In genomic region chr14:70018713-70019201, GRCh38 we compare ENCODE assay signal across 9 cellular contexts.
DNase-seq lines count a peak whose midpoint lies in the region; ATAC-seq and TF ChIP-seq lines count a peak whose summit lies in the region.
"Had no signal": no experiment of that assay in that cellular context is flagged by ENCODE, and none has a peak within 500 bp of the region (broad histone marks: within the 10 kb centered on the region; RNA-seq: fewer than 3 reads in every experiment).

No MANE protein-coding gene starts in this region.

- no peaks in the 10 kb centered on the region for H3K4me1 ChIP-seq in prostate gland (replicated peaks)

- peaks cover 5% of the 10 kb centered on the region for H3K27me3 Mint-ChIP-seq in progenitor cell of endocrine pancreas

- H3K9me3 ChIP-seq in prostate gland, result no peaks in the 10 kb centered on the region

- no peaks in the 10 kb centered on the region for H3K27me3 ChIP-seq in prostate gland (replicated peaks; ENCODE audit: insufficient read depth)

- H3K9me3 Mint-ChIP-seq in progenitor cell of endocrine pancreas (ENCODE audit: low read depth), result no peaks in the 10 kb centered on the region

- peaks cover 1% of the 10 kb centered on the region for H3K36me3 Mint-ChIP-seq in progenitor cell of endocrine pancreas (ENCODE audit: insufficient read depth)

- TF ChIP-seq CTCF in GM13976 (IDR thresholded peaks at IDR 0.05; ENCODE audit: borderline replicate concordance, control extremely low read depth, extremely low read depth, insufficient read depth, missing control alignments), result no peak
- no peak for TF ChIP-seq CTCF in fibroblast of mammary gland (conservative IDR thresholded peaks at IDR 0.05; ENCODE audit: control insufficient read depth, insufficient read depth, low read depth, low read length)
- TF ChIP-seq CTCF in prostate gland (IDR thresholded peaks at IDR 0.05), result no peak
- TF ChIP-seq CTCF in progenitor cell of endocrine pancreas (IDR thresholded peaks at IDR 0.05; ENCODE audit: unreplicated experiment), result no peak

- ATAC-seq in HG03460 (IDR thresholded peaks at IDR 0.05; ENCODE audit: unreplicated experiment) (peak; percentile 66), GM18520 (IDR thresholded peaks at IDR 0.05; ENCODE audit: unreplicated experiment) (no peak), HG02938 (IDR thresholded peaks at IDR 0.05; ENCODE audit: unreplicated experiment) (no peak)

- intact Hi-C loops in prostate gland (cut with DNase I), result no loop called here

- peaks cover 18% of the 10 kb centered on the region for H3K4me1 Mint-ChIP-seq in progenitor cell of endocrine pancreas (ENCODE audit: low read depth)

- in situ Hi-C loops in GM13976 (cut with MboI; ENCODE audit: low sequenced_read_pairs, unreplicated experiment), result loop anchor here (25.0 kb wide), 1 partner anchor 431 kb away; no protein-coding TSS in a partner anchor

- DNase-seq in GM13976 (ENCODE audit: low spot score) (peak; percentile 34), fibroblast of mammary gland (ENCODE audit: low read depth) (peak; percentile 28), prostate gland (ENCODE audit: low spot score) (peak; percentile 10), progenitor cell of endocrine pancreas (ENCODE audit: low spot score, unreplicated experiment) (no peak), cerebellum (ENCODE audit: low spot score) (no peak)
- DNase-seq: NK-92 treated with Interleukin-12 subunit alpha and Interleukin-12 subunit beta, amount 100 ng/mL, for 24 hours had no signal

- no peak overlapping the region for H3K27ac Mint-ChIP-seq in progenitor cell of endocrine pancreas

- 28% methylated on average over 9 of the region's 9 CpGs for WGBS in prostate gland

- H3K27ac ChIP-seq in prostate gland, result peak overlapping the region in 1 of 2 donors; percentile 61

- TF ChIP-seq POLR2A in prostate gland (IDR thresholded peaks at IDR 0.05), result no peak

- H3K4me3 Mint-ChIP-seq in progenitor cell of endocrine pancreas (ENCODE audit: low read depth), result no peak overlapping the region

- H3K4me3 ChIP-seq in fibroblast of mammary gland (ENCODE audit: control insufficient read depth, low read depth, low read length) (no peak overlapping the region), prostate gland (no peak overlapping the region)

- H3K36me3 ChIP-seq in prostate gland, result no peaks in the 10 kb centered on the region

Comparison
In these comparisons a context has a peak if more than half of its experiments do, and no peak if none do; other contexts are left out.
1. DNase-seq: peak in GM13976 (single experiment), fibroblast of mammary gland (single experiment) and prostate gland (single experiment); none in progenitor cell of endocrine pancreas (single experiment) and cerebellum (single experiment).